Comparison of ENCODE assay signal across 25 cellular contexts in the genomic region with DNA sequence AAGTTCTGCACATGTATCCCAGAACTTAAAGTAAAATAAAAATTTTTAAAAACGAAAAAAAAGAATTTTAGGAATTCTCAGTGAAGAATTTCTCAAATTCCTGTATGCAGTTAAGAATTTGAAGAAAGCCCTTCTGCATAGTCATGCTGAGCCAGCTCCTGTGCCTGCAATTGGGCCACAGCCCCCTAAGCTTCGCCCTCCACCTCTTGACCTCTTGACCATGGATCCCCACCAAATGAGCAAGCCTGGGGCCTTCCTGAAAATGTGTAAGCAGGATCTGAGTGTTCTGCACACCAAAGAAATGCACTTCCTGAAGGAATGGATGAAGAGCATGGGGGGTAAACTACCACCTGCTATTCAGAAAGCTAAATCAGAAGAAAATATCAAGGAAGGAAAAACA. TPM values are rescaled to one million over a fixed set of nuclear protein-coding genes. Genes with fewer than 3 reads are reported as not detected.
"Had no signal": no experiment of that assay in that cellular context is flagged by ENCODE, and none has a peak within 500 bp of the region (broad histone marks: within the 10 kb centered on the region; RNA-seq: fewer than 3 reads in every experiment).

No MANE protein-coding gene starts in this region.

- H3K36me3 ChIP-seq: transverse colon, uterus, WERI-Rb-1 had no signal

- H3K4me3 ChIP-seq: body of pancreas, dorsolateral prefrontal cortex, hepatocyte, transverse colon, uterus had no signal

- H3K27ac Mint-ChIP-seq: activated naive CD8-positive, alpha-beta T cell; activated T-cell treated with anti-CD3 and anti-CD28 coated beads, Interleukin-2, amount 50 U/mL, for 72 hours; nephron; stimulated activated naive CD8-positive, alpha-beta T cell treated with anti-CD3 and anti-CD28 coated beads, Interleukin-15, Interleukin-2, amounts not matched to agents 100 ng/mL and 50 ng/mL, for 24 hours; T-helper 17 cell had no signal

- H3K27me3 ChIP-seq: body of pancreas, dorsolateral prefrontal cortex, foreskin keratinocyte, hepatocyte, uterus had no signal

- H3K4me1 ChIP-seq: body of pancreas, foreskin keratinocyte, transverse colon, uterus had no signal

- H2AFZ ChIP-seq: hepatocyte had no signal

- H3K4me1 Mint-ChIP-seq: T-helper 17 cell had no signal

- H3K27ac ChIP-seq: body of pancreas, dorsolateral prefrontal cortex, epithelial cell of prostate, foreskin keratinocyte, hepatocyte, transverse colon, uterus, WERI-Rb-1 had no signal

- H3K9me3 Mint-ChIP-seq: nephron; stimulated activated naive CD8-positive, alpha-beta T cell treated with anti-CD3 and anti-CD28 coated beads, Interleukin-15, Interleukin-2, amounts not matched to agents 100 ng/mL and 50 ng/mL, for 24 hours had no signal

- H3K4me3 Mint-ChIP-seq: activated naive CD8-positive, alpha-beta T cell; activated T-cell treated with anti-CD3 and anti-CD28 coated beads, Interleukin-2, amount 50 U/mL, for 72 hours; nephron; stimulated activated naive CD8-positive, alpha-beta T cell treated with anti-CD3 and anti-CD28 coated beads, Interleukin-15, Interleukin-2, amounts not matched to agents 100 ng/mL and 50 ng/mL, for 24 hours; T-helper 17 cell had no signal

- H3K9me3 ChIP-seq: body of pancreas, transverse colon, uterus had no signal

- H3K4me2 ChIP-seq: hepatocyte had no signal

- DNase-seq: activated CD4-positive, alpha-beta T cell treated with anti-CD3 and anti-CD28 coated beads for 1 hour; activated gamma-delta T cell; activated T-cell treated with anti-CD3 and anti-CD28 coated beads, Interleukin-2, amount 50 U/mL, for 72 hours; amniotic stem cell; body of pancreas; dorsolateral prefrontal cortex; left cardiac atrium; nucleus accumbens; retina; stimulated activated CD4-positive, alpha-beta T cell treated with anti-CD3 and anti-CD28 coated beads, Interleukin-2, amount 100 ng/mL, for 24 hours; T-helper 17 cell; transverse colon; uterus; WERI-Rb-1 had no signal

- ATAC-seq: activated T-cell treated with anti-CD3 and anti-CD28 coated beads, Interleukin-2, amount 50 U/mL, for 72 hours; body of pancreas; foreskin keratinocyte; left cardiac atrium; T-helper 17 cell had no signal

- H3K36me3 Mint-ChIP-seq: activated naive CD8-positive, alpha-beta T cell had no signal

- H3K79me2 ChIP-seq: hepatocyte had no signal

RNA-seq across cellular contexts. Expression of a gene that starts 52.0 kb away (rescaled TPM):
- total RNA-seq: activated CD8-positive, alpha-beta memory T cell treated with anti-CD3 and anti-CD28 coated beads for 36 hours; activated T-cell treated with anti-CD3 and anti-CD28 coated beads, Interleukin-2, amount 50 U/mL, for 72 hours; body of pancreas; cardiac septum; fibroblast of lung; foreskin keratinocyte; hepatocyte; left cardiac atrium; mesenteric fat pad; posterior vena cava; uterus had no signal
- polyA plus RNA-seq: foreskin keratinocyte, hepatocyte had no signal
